25 cellular contexts compared by ENCODE assay signal in the genomic region with DNA sequence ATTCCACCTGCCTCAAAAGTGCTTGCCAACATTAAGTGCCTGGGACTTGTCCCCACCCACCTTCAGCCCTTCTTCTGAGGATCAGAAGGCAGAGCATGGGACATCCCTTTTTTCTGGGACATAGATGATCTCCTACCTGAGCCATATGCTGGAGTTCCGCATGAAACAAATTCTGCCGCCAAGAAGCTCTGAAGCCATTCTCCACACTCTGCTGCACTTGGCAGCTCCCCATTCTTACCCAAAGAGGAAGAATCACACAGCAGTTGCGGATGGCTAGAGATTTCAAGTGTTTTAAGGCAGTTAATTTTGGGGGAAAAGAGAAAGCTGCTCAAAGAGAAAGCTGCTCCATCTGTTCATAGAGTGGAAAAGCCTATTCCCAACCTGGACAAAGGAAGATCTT.
DNase-seq lines count a peak whose midpoint lies in the region; ATAC-seq, FAIRE-seq and TF ChIP-seq lines count a peak whose summit lies in the region.
"Had no signal": no experiment of that assay in that cellular context is flagged by ENCODE, and none has a peak within 500 bp of the region (broad histone marks: within the 10 kb centered on the region; RNA-seq: fewer than 3 reads in every experiment).

No MANE protein-coding gene starts in this region.

- DNase-seq in activated naive CD8-positive, alpha-beta T cell treated with anti-CD3 and anti-CD28 coated beads, Interleukin-2, amount 10 ng/mL, durations not matched to agents 7 days and 5 days, result no peak
- no peak for DNase-seq in activated naive CD8-positive, alpha-beta T cell treated with anti-CD3 and anti-CD28 coated beads for 36 hours
- DNase-seq in NCI-H524 treated with DMSO at 0.1 percent for 48 hours (lab: John Stamatoyannopoulos, UW), result peak; percentile 1
- DNase-seq in inferior parietal cortex (ENCODE audit: extremely low spot score), result peak; percentile 28
- peak; percentile 59 to 70 for DNase-seq in thyroid gland
- no peak for DNase-seq in RCC 7860 (ENCODE audit: low spot score)
- no peak for DNase-seq in activated T-cell treated with anti-CD3 and anti-CD28 coated beads, Interleukin-2, amount 50 U/mL, for 4 hours
- DNase-seq: Caco-2; CD4-positive, CD25-positive, alpha-beta regulatory T cell; DMS 273 treated with DMSO at 0.1 percent for 48 hours; GDM1; IMR-90; NCI-H1417; NCI-H1694 treated with DMSO at 0.1 percent for 48 hours; NCI-H2081 treated with DMSO at 0.1 percent for 48 hours; NCI-H2227 treated with DMSO at 0.1 percent for 48 hours; NCI-H526 had no signal

- H3K4me1 Mint-ChIP-seq in activated naive CD8-positive, alpha-beta T cell treated with anti-CD3 and anti-CD28 coated beads, Interleukin-2, amount 10 ng/mL, durations not matched to agents 7 days and 5 days, result peaks cover 32% of the 10 kb centered on the region
- H3K4me1 Mint-ChIP-seq in activated naive CD8-positive, alpha-beta T cell treated with anti-CD3 and anti-CD28 coated beads for 36 hours, result peaks cover 9% of the 10 kb centered on the region
- H3K4me1 Mint-ChIP-seq in activated T-cell treated with anti-CD3 and anti-CD28 coated beads, Interleukin-2, amount 50 U/mL, for 4 hours (ENCODE audit: low read depth), result peaks cover 7% of the 10 kb centered on the region
- H3K4me1 Mint-ChIP-seq: B cell, GM23338 had no signal

- FAIRE-seq in RCC 7860 (lab: Jason Lieb, UNC), result no peak
- FAIRE-seq: A549, GM18507 had no signal

- no peak for TF ChIP-seq CTCF in thyroid gland (IDR thresholded peaks at IDR 0.05)

- H3K36me3 ChIP-seq in thyroid gland, result no peaks in the 10 kb centered on the region
- H3K36me3 ChIP-seq: HAP-1, SJSA1 had no signal

- H3K27me3 ChIP-seq in thyroid gland, result no peaks in the 10 kb centered on the region

- H3K27me3 Mint-ChIP-seq in activated naive CD8-positive, alpha-beta T cell treated with anti-CD3 and anti-CD28 coated beads, Interleukin-2, amount 10 ng/mL, durations not matched to agents 7 days and 5 days, result peaks cover 30% of the 10 kb centered on the region
- H3K27me3 Mint-ChIP-seq in activated naive CD8-positive, alpha-beta T cell treated with anti-CD3 and anti-CD28 coated beads for 36 hours, result peaks cover 23% of the 10 kb centered on the region
- peaks cover 24% of the 10 kb centered on the region for H3K27me3 Mint-ChIP-seq in activated T-cell treated with anti-CD3 and anti-CD28 coated beads, Interleukin-2, amount 50 U/mL, for 4 hours (ENCODE audit: low read depth)

- H3K4me3 Mint-ChIP-seq in activated naive CD8-positive, alpha-beta T cell treated with anti-CD3 and anti-CD28 coated beads, Interleukin-2, amount 10 ng/mL, durations not matched to agents 7 days and 5 days, result no peak overlapping the region
- H3K4me3 Mint-ChIP-seq in activated naive CD8-positive, alpha-beta T cell treated with anti-CD3 and anti-CD28 coated beads for 36 hours, result no peak overlapping the region
- H3K4me3 Mint-ChIP-seq in activated T-cell treated with anti-CD3 and anti-CD28 coated beads, Interleukin-2, amount 50 U/mL, for 4 hours, result no peak overlapping the region
- H3K4me3 Mint-ChIP-seq: B cell; CD4-positive, CD25-positive, alpha-beta regulatory T cell; GM23338 had no signal

- 34 to 55% methylated on average over 3 of the region's 3 CpGs for WGBS in thyroid gland, 2 donors

- H3K9me3 Mint-ChIP-seq in activated naive CD8-positive, alpha-beta T cell treated with anti-CD3 and anti-CD28 coated beads, Interleukin-2, amount 10 ng/mL, durations not matched to agents 7 days and 5 days, result peaks cover 23% of the 10 kb centered on the region
- H3K9me3 Mint-ChIP-seq in activated naive CD8-positive, alpha-beta T cell treated with anti-CD3 and anti-CD28 coated beads for 36 hours, result peaks cover 3% of the 10 kb centered on the region
- peaks cover 6% of the 10 kb centered on the region for H3K9me3 Mint-ChIP-seq in activated T-cell treated with anti-CD3 and anti-CD28 coated beads, Interleukin-2, amount 50 U/mL, for 4 hours

- POLR2A ChIA-PET in activated naive CD8-positive, alpha-beta T cell treated with anti-CD3 and anti-CD28 coated beads, Interleukin-2, amount 10 ng/mL, durations not matched to agents 7 days and 5 days (lab: Charles Lee), result no interaction called here

- peaks cover 0 to 3% of the 10 kb centered on the region in 2 donors for H3K4me1 ChIP-seq in thyroid gland
- H3K4me1 ChIP-seq: A549, Caco-2, HAP-1, SJSA1 had no signal

- peak overlapping the region; percentile 27 for H3K27ac Mint-ChIP-seq in activated naive CD8-positive, alpha-beta T cell treated with anti-CD3 and anti-CD28 coated beads, Interleukin-2, amount 10 ng/mL, durations not matched to agents 7 days and 5 days
- H3K27ac Mint-ChIP-seq in activated naive CD8-positive, alpha-beta T cell treated with anti-CD3 and anti-CD28 coated beads for 36 hours, result no peak overlapping the region
- H3K27ac Mint-ChIP-seq: B cell; CD4-positive, CD25-positive, alpha-beta regulatory T cell; GM23338 had no signal

- H3K36me3 Mint-ChIP-seq in activated naive CD8-positive, alpha-beta T cell treated with anti-CD3 and anti-CD28 coated beads, Interleukin-2, amount 10 ng/mL, durations not matched to agents 7 days and 5 days, result peaks cover 42% of the 10 kb centered on the region
- peaks cover 2% of the 10 kb centered on the region for H3K36me3 Mint-ChIP-seq in activated naive CD8-positive, alpha-beta T cell treated with anti-CD3 and anti-CD28 coated beads for 36 hours
- H3K36me3 Mint-ChIP-seq in activated T-cell treated with anti-CD3 and anti-CD28 coated beads, Interleukin-2, amount 50 U/mL, for 4 hours (ENCODE audit: insufficient read depth), result peaks cover 1% of the 10 kb centered on the region
- H3K36me3 Mint-ChIP-seq: CD4-positive, CD25-positive, alpha-beta regulatory T cell had no signal

- no peak overlapping the region for H3K4me3 ChIP-seq in thyroid gland (replicated peaks in 1 of 3)
- H3K4me3 ChIP-seq: A549, GM23338, HAP-1, SJSA1 had no signal

- ATAC-seq in activated naive CD8-positive, alpha-beta T cell treated with anti-CD3 and anti-CD28 coated beads, Interleukin-2, amount 10 ng/mL, durations not matched to agents 7 days and 5 days (ENCODE audit: low read depth), result no peak
- no peak for ATAC-seq in HG03135 (IDR thresholded peaks at IDR 0.05; ENCODE audit: unreplicated experiment)
- ATAC-seq in activated T-cell treated with anti-CD3 and anti-CD28 coated beads, Interleukin-2, amount 50 U/mL, for 4 hours, result no peak
- ATAC-seq: A549, GM23338, Right ventricle myocardium inferior had no signal

- no peak for TF ChIP-seq POLR2A in thyroid gland (IDR thresholded peaks at IDR 0.05)

- no peaks in the 10 kb centered on the region for H3K9me3 ChIP-seq in thyroid gland
- H3K9me3 ChIP-seq: Caco-2, HAP-1, SJSA1 had no signal

- no peak overlapping the region for H3K27ac ChIP-seq in thyroid gland
- H3K27ac ChIP-seq: A549, SJSA1 had no signal

- intact Hi-C loops in thyroid gland (cut with DNase I), result no loop called here

Comparison
In these comparisons a context has a peak if more than half of its experiments do, and no peak if none do; other contexts are left out.
1. DNase-seq: peak in NCI-H524 treated with DMSO at 0.1 percent for 48 hours (single experiment), inferior parietal cortex (single experiment) and thyroid gland (2 of 2); none in activated naive CD8-positive, alpha-beta T cell treated with anti-CD3 and anti-CD28 coated beads, Interleukin-2, amount 10 ng/mL, durations not matched to agents 7 days and 5 days (single experiment), activated naive CD8-positive, alpha-beta T cell treated with anti-CD3 and anti-CD28 coated beads for 36 hours (single experiment), RCC 7860 (single experiment) and activated T-cell treated with anti-CD3 and anti-CD28 coated beads, Interleukin-2, amount 50 U/mL, for 4 hours (single experiment).